8 cellular contexts compared by ENCODE assay signal in the genomic region with DNA sequence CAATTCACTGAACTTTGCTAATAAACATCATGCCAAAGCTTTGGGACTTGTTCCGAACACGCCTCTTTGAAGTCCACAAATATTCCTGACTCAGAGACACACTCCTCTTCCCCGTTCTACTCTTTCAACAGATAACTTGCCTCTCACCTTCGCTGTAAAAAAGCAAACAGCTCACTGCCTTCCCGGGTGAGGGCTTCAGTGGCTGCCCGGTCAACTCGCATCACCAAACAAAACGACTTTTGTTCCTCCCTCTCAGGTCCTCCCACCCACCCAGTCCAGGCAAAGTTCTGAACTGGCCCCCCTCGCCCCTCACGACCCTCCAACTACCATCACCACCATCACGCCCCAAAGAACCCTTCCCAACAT. TPM values are rescaled to one million over a fixed set of nuclear protein-coding genes. Genes with fewer than 3 reads are reported as not detected.
DNase-seq lines count a peak whose midpoint lies in the region; ATAC-seq and TF ChIP-seq lines count a peak whose summit lies in the region.

No MANE protein-coding gene starts in this region.

- no peak for TF ChIP-seq CTCF in endothelial cell (IDR thresholded peaks at IDR 0.05; ENCODE audit: unreplicated experiment)
- no peak for TF ChIP-seq CTCF in neural crest cell (conservative IDR thresholded peaks at IDR 0.05)

- H3K4me3 ChIP-seq in NT2/D1 (ENCODE audit: insufficient read length, low read depth), result peak overlapping the region; percentile 16

- ATAC-seq in GM18870 (IDR thresholded peaks at IDR 0.05; ENCODE audit: unreplicated experiment), result no peak

- H3K4me1 Mint-ChIP-seq in endothelial cell (ENCODE audit: unreplicated experiment), result peaks cover 46% of the 10 kb centered on the region
- H3K4me1 Mint-ChIP-seq in neural crest cell, result peaks cover 72% of the 10 kb centered on the region

- H3K36me3 Mint-ChIP-seq in endothelial cell (ENCODE audit: low read depth, unreplicated experiment) (peaks cover 21% of the 10 kb centered on the region), neural crest cell (ENCODE audit: low read depth) (peaks cover 7% of the 10 kb centered on the region)

- peak; percentile 89 for DNase-seq in EH (ENCODE audit: low read depth)
- no peak for DNase-seq in NT2/D1 (ENCODE audit: low read depth, low spot score)
- DNase-seq in endothelial cell (ENCODE audit: low spot score), result peak; percentile 29
- DNase-seq in neural crest cell (ENCODE audit: low read depth, low spot score), result peak; percentile 35
- DNase-seq in NCI-H187 (lab: John Stamatoyannopoulos, UW), result no peak
- DNase-seq in NCI-H446 (lab: John Stamatoyannopoulos, UW), result no peak
- DNase-seq in activated CD4-positive, alpha-beta T cell treated with anti-CD3 and anti-CD28 coated beads for 4 hours, result no peak

- peak overlapping the region; percentile 99 for H3K4me3 Mint-ChIP-seq in endothelial cell (ENCODE audit: unreplicated experiment)
- H3K4me3 Mint-ChIP-seq in neural crest cell, result peak overlapping the region; percentile 98

- H3K9ac ChIP-seq in NT2/D1 (ENCODE audit: insufficient read length, low read depth), result no peak overlapping the region

- H3K9me3 Mint-ChIP-seq in endothelial cell (ENCODE audit: unreplicated experiment) (no peaks in the 10 kb centered on the region), neural crest cell (no peaks in the 10 kb centered on the region)

- peaks cover 13% of the 10 kb centered on the region for H3K4me1 ChIP-seq in NT2/D1 (ENCODE audit: insufficient read depth, insufficient read length)

- peaks cover 49% of the 10 kb centered on the region for H3K27me3 Mint-ChIP-seq in endothelial cell (ENCODE audit: unreplicated experiment)
- peaks cover 34% of the 10 kb centered on the region for H3K27me3 Mint-ChIP-seq in neural crest cell (ENCODE audit: low read depth)

- peaks cover 25% of the 10 kb centered on the region for H3K27me3 ChIP-seq in NT2/D1 (ENCODE audit: insufficient read depth, insufficient read length)

- H3K9me3 ChIP-seq in NT2/D1 (ENCODE audit: insufficient read depth, low read length), result peaks cover 42% of the 10 kb centered on the region

- peaks cover 32% of the 10 kb centered on the region for H3K36me3 ChIP-seq in NT2/D1 (ENCODE audit: insufficient read depth, insufficient read length, low read length)

- H3K27ac Mint-ChIP-seq in endothelial cell (ENCODE audit: unreplicated experiment) (peak overlapping the region; percentile 99), neural crest cell (ENCODE audit: unreplicated experiment) (peak overlapping the region; percentile 99)

RNA-seq across cellular contexts. Expression of gene CCN1, which starts 0.5 kb away (rescaled TPM):
- 21.0 TPM for total RNA-seq in endothelial cell (ENCODE audit: unreplicated experiment)
- total RNA-seq in neural crest cell, result 12.3 and 13.5 TPM in 2 replicates

Comparison
In these comparisons a context has a peak if more than half of its experiments do, and no peak if none do; other contexts are left out.
1. DNase-seq: peak in EH (single experiment), endothelial cell (single experiment) and neural crest cell (single experiment); none in NT2/D1 (single experiment), NCI-H187 (0 of 2), NCI-H446 (0 of 2) and activated CD4-positive, alpha-beta T cell treated with anti-CD3 and anti-CD28 coated beads for 4 hours (0 of 2).